1 cellular context compared by ENCODE assay signal in the genomic region with DNA sequence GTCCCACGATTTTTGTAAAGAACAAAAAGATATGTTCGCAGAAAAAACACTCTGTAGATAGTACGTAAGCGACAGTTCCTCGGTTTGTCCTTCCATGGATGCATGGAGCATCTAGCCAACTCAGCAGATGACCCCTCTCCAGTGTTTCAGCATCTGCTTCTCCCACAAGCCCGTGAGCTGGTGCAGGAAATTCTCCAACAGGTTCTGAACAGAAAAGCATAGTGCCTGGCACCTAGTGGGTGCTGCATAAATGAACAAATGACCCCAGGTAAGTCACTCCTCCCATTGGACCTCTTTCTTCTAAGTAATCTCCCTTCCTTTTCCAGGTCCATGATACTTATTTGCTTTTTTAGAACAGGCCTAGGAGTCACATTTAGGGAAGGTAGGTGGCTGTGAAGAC.
A peak's percentile ranks its signal among the peaks of the same experiment; 100 is the strongest.
TF ChIP-seq lines count a peak whose summit lies in the region.

No MANE protein-coding gene starts in this region.

TF ChIP-seq in HepG2, 621 proteins besides CTCF, POLR2A, EP300 and RAD21:
- TF ChIP-seq ZNF124 (CRISPR knock-in tag; IDR thresholded peaks at IDR 0.05) (no peak), MXI1 (IDR thresholded peaks at IDR 0.05; ENCODE audit: borderline replicate concordance, low read depth, low read length) (no peak), MTF2 (CRISPR knock-in tag; IDR thresholded peaks at IDR 0.05; ENCODE audit: borderline replicate concordance) (no peak), SUZ12 (IDR thresholded peaks at IDR 0.05; ENCODE audit: low read depth, low read length) (no peak), ZNF652 (CRISPR knock-in tag; IDR thresholded peaks at IDR 0.05; ENCODE audit: borderline replicate concordance, low read depth) (no peak), ZNF383 (CRISPR knock-in tag; IDR thresholded peaks at IDR 0.05; ENCODE audit: borderline replicate concordance) (0 out of 2 replicates have a peak, but pooled peaks have one; percentile 45), NFIC (IDR thresholded peaks at IDR 0.05; ENCODE audit: low read length) (no peak)
- TF ChIP-seq, protein P1, sequence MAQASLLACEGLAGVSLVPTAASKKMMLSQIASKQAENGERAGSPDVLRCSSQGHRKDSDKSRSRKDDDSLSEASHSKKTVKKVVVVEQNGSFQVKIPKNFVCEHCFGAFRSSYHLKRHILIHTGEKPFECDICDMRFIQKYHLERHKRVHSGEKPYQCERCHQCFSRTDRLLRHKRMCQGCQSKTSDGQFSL (CRISPR knock-in tag; IDR thresholded peaks at IDR 0.05), result no peak
TF ChIP-seq in HepG2: peak in this region for 1.
